Comparison of ENCODE assay signal across 1 cellular context in the genomic region with DNA sequence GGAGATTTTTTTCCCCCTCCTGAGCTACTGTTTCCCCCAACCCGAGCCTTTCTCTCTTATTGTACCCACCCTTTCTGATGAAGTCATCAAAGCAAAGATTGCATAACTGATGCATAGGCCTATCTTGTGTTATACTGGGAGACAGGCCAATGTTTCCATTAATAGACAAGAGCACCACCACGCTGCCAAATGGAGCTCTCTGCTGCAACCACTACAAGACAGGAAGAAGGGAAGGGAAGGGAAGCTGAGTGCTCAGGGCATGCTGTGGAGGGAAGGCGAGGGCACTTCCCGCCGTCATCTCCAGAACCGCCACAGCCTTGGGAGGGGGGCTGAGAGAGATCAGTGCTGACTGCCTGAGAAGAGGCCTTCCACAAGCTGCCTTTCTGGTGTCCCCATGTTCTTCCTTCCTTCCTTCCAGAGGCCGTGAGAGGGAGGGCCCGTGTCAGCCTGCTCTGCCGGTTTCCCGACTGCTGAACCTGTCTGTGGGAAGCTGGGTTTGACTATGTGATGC.
TF ChIP-seq lines count a peak whose summit lies in the region.

No MANE protein-coding gene starts in this region.

TF ChIP-seq in SK-N-SH treated with all-trans-retinoic acid at 6 μM for 48 hours, 23 proteins besides CTCF, POLR2A, EP300 and RAD21 (continued from another document):
- TF ChIP-seq CSRNP3 (CRISPR knock-in tag; IDR thresholded peaks at IDR 0.05) (0 out of 2 replicates have a peak, but pooled peaks have one; percentile 64), CSDC2 (CRISPR knock-in tag; IDR thresholded peaks at IDR 0.05) (peak; percentile 72), GLIS3 (CRISPR knock-in tag; IDR thresholded peaks at IDR 0.05) (no peak), PPARA (CRISPR knock-in tag; IDR thresholded peaks at IDR 0.05; ENCODE audit: borderline replicate concordance) (peak; percentile 58; the same call in 1 of the 2 replicates), TOX (CRISPR knock-in tag; IDR thresholded peaks at IDR 0.05; ENCODE audit: borderline replicate concordance) (no peak), ZFP30 (CRISPR knock-in tag; IDR thresholded peaks at IDR 0.05) (no peak), ARNTL (CRISPR knock-in tag; IDR thresholded peaks at IDR 0.05; ENCODE audit: borderline replicate concordance, low read depth) (no peak), ZNF8 (CRISPR knock-in tag; IDR thresholded peaks at IDR 0.05) (peak; percentile 30; the same call in 1 of the 2 replicates), ZC3H10 (CRISPR knock-in tag; IDR thresholded peaks at IDR 0.05) (0 out of 2 replicates have a peak, but pooled peaks have one; percentile 17)
- TF ChIP-seq, protein P1, sequence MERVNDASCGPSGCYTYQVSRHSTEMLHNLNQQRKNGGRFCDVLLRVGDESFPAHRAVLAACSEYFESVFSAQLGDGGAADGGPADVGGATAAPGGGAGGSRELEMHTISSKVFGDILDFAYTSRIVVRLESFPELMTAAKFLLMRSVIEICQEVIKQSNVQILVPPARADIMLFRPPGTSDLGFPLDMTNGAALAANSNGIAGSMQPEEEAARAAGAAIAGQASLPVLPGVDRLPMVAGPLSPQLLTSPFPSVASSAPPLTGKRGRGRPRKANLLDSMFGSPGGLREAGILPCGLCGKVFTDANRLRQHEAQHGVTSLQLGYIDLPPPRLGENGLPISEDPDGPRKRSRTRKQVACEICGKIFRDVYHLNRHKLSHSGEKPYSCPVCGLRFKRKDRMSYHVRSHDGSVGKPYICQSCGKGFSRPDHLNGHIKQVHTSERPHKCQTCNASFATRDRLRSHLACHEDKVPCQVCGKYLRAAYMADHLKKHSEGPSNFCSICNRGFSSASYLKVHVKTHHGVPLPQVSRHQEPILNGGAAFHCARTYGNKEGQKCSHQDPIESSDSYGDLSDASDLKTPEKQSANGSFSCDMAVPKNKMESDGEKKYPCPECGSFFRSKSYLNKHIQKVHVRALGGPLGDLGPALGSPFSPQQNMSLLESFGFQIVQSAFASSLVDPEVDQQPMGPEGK (CRISPR knock-in tag; IDR thresholded peaks at IDR 0.05; ENCODE audit: borderline replicate concordance): no peak
